ENCODE assay signal across 16 cellular contexts in the genomic region with DNA sequence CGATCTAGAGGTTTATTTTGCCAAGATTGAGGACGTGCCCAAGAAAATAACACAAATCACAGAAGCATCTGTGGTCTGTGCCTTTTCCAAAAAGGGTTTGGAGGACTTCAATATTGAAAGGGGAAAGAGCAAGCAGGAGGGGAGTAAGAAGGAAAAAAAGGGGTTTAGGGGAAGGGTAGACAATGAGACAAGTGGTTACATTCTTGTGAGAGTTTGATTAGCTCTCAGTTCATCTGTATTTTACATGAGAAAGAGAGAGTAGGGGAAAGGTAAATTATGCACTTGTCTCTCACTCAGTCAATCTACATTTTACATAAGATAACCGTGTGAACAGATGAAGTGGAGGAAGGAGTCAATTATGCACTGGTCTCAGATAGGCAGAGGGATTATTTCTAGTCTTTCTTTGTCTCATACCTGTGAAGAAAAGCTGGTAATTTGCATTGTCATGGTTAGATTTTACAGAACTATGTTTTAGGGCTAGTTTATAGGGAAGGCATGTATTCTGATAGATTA.
A peak's percentile ranks its signal among the peaks of the same experiment; 100 is the strongest.
DNase-seq lines count a peak whose midpoint lies in the region; ATAC-seq and TF ChIP-seq lines count a peak whose summit lies in the region.
"Had no signal": no experiment of that assay in that cellular context is flagged by ENCODE, and none has a peak within 500 bp of the region (broad histone marks: within the 10 kb centered on the region; RNA-seq: fewer than 3 reads in every experiment).

No MANE protein-coding gene starts in this region.

- no peak for TF ChIP-seq CTCF in GM23338 (conservative IDR thresholded peaks at IDR 0.05; ENCODE audit: low read depth in 2 of 2)
- no peak for TF ChIP-seq CTCF in endodermal cell (conservative IDR thresholded peaks at IDR 0.05)
- no peak for TF ChIP-seq CTCF in progenitor cell of endocrine pancreas (IDR thresholded peaks at IDR 0.05; ENCODE audit: unreplicated experiment)

- H3K36me3 ChIP-seq in GM23338 (ENCODE audit: insufficient read depth), result no peaks in the 10 kb centered on the region
- no peaks in the 10 kb centered on the region for H3K36me3 ChIP-seq in HUES64 (ENCODE audit: insufficient read depth, low read length)
- H3K36me3 ChIP-seq in endodermal cell (ENCODE audit: control insufficient read depth, insufficient read depth, low read length), result no peaks in the 10 kb centered on the region
- H3K36me3 ChIP-seq: BLaER1 treated with 17β-estradiol and CSF1 and Interleukin-3, amounts not matched to agents 10 nM and 100 nM had no signal

- H3K36me3 Mint-ChIP-seq in GM23338 (ENCODE audit: low read depth), result peaks cover 20% of the 10 kb centered on the region
- peaks cover 9% of the 10 kb centered on the region for H3K36me3 Mint-ChIP-seq in endodermal cell (ENCODE audit: low read depth)
- no peaks in the 10 kb centered on the region for H3K36me3 Mint-ChIP-seq in progenitor cell of endocrine pancreas (ENCODE audit: insufficient read depth)
- H3K36me3 Mint-ChIP-seq: CD8-positive, alpha-beta T cell had no signal

- H3K27me3 Mint-ChIP-seq in GM23338 (ENCODE audit: insufficient read depth, low read depth, poor library complexity) (no peaks in the 10 kb centered on the region), endodermal cell (ENCODE audit: insufficient read depth) (no peaks in the 10 kb centered on the region), progenitor cell of endocrine pancreas (no peaks in the 10 kb centered on the region)
- H3K27me3 Mint-ChIP-seq: B cell had no signal

- no peaks in the 10 kb centered on the region for H3F3A ChIP-seq in GM23338 (replicated peaks; ENCODE audit: low read depth)

- peaks cover 28% of the 10 kb centered on the region for H3K4me1 Mint-ChIP-seq in GM23338
- H3K4me1 Mint-ChIP-seq in endodermal cell, result peaks cover 24% of the 10 kb centered on the region
- H3K4me1 Mint-ChIP-seq in progenitor cell of endocrine pancreas (ENCODE audit: low read depth), result peaks cover 6% of the 10 kb centered on the region
- H3K4me1 Mint-ChIP-seq: B cell had no signal

- H3K4me1 ChIP-seq in GM23338 (ENCODE audit: insufficient read depth) (peaks cover 23% of the 10 kb centered on the region; the same call in 1 of the 2 replicates), HUES64 (ENCODE audit: insufficient read depth, low read length) (peaks cover 22% of the 10 kb centered on the region), endodermal cell (ENCODE audit: control insufficient read depth, insufficient read depth, low read length) (no peaks in the 10 kb centered on the region)
- H3K4me1 ChIP-seq: BLaER1 treated with 17β-estradiol and CSF1 and Interleukin-3, amounts not matched to agents 10 nM and 100 nM had no signal

- no peak overlapping the region; the same call in 1 of the 2 replicates for H3K4me2 ChIP-seq in GM23338
- H3K4me2 ChIP-seq: BLaER1 treated with 17β-estradiol and CSF1 and Interleukin-3, amounts not matched to agents 10 nM and 100 nM had no signal

- H3K9ac ChIP-seq in HUES64 (ENCODE audit: low read depth, low read length), result 0 out of 2 replicates have a peak overlapping the region, but pooled peaks have one; percentile 7
- H3K9ac ChIP-seq in endodermal cell (ENCODE audit: extremely low read depth, low read length, poor library complexity, severe bottlenecking), result no peak overlapping the region
- H3K9ac ChIP-seq: BLaER1 treated with 17β-estradiol and CSF1 and Interleukin-3, amounts not matched to agents 10 nM and 100 nM had no signal

- DNase-seq in GM23338 (ENCODE audit: low spot score) (peak; percentile 32), endodermal cell (no peak), progenitor cell of endocrine pancreas (ENCODE audit: low spot score, unreplicated experiment) (no peak), anterior cingulate cortex (lab: John Stamatoyannopoulos, UW) (no peak), NCI-H748 (lab: John Stamatoyannopoulos, UW; ENCODE audit: unreplicated experiment) (no peak)
- no peak for DNase-seq in activated naive CD4-positive, alpha-beta T cell treated with Interleukin-2 at 50 U/mL for 16 hours
- DNase-seq: 8988T; Calu3; CD8-positive, alpha-beta T cell; DMS79 treated with DMSO at 0.1 percent for 48 hours; GF-D8; HFFc6 had no signal

- H3K9me3 ChIP-seq in HUES64 (ENCODE audit: insufficient read depth, low read depth, low read length) (no peaks in the 10 kb centered on the region), endodermal cell (ENCODE audit: control insufficient read depth, low read length) (peaks cover 14% of the 10 kb centered on the region)

- H3K9me3 Mint-ChIP-seq in GM23338 (peaks cover 15% of the 10 kb centered on the region), endodermal cell (peaks cover 15% of the 10 kb centered on the region), progenitor cell of endocrine pancreas (ENCODE audit: low read depth) (peaks cover 6% of the 10 kb centered on the region)

- H3K27ac ChIP-seq in GM23338 (ENCODE audit: low read depth) (no peak overlapping the region), HUES64 (ENCODE audit: low read depth, low read length) (peak overlapping the region; percentile 46; the same call in 1 of the 2 replicates), endodermal cell (ENCODE audit: low read depth, low read length) (no peak overlapping the region)
- H3K27ac ChIP-seq: BLaER1 treated with 17β-estradiol and CSF1 and Interleukin-3, amounts not matched to agents 10 nM and 100 nM had no signal

- no peak overlapping the region for H2AFZ ChIP-seq in GM23338

- H3K27me3 ChIP-seq in GM23338 (ENCODE audit: insufficient read depth) (no peaks in the 10 kb centered on the region), HUES64 (ENCODE audit: insufficient read depth, low read length) (no peaks in the 10 kb centered on the region), endodermal cell (ENCODE audit: control insufficient read depth, insufficient read depth, low read length, poor library complexity, severe bottlenecking) (no peaks in the 10 kb centered on the region)
- H3K27me3 ChIP-seq: BLaER1 treated with 17β-estradiol and CSF1 and Interleukin-3, amounts not matched to agents 10 nM and 100 nM had no signal

- H4K20me1 ChIP-seq in GM23338 (replicated peaks; ENCODE audit: insufficient read depth), result no peaks in the 10 kb centered on the region
- H4K20me1 ChIP-seq: BLaER1 treated with 17β-estradiol and CSF1 and Interleukin-3, amounts not matched to agents 10 nM and 100 nM had no signal

- WGBS in HUES64, result 49% methylated on average over 3 of the region's 3 CpGs
- WGBS in endodermal cell (ENCODE audit: insufficient coverage in 1 of 2, insufficient read length in 1 of 2), 2 experiments, result 46 to 69% methylated on average over 2 to 3 of the region's 3 CpGs

- ATAC-seq in GM23338, result peak; percentile 85
- ATAC-seq: CD8-positive, alpha-beta T cell; HCT116 had no signal

- peak overlapping the region; percentile 92 for H3K27ac Mint-ChIP-seq in GM23338
- H3K27ac Mint-ChIP-seq in endodermal cell, result peak overlapping the region; percentile 52
- peak overlapping the region; percentile 1 for H3K27ac Mint-ChIP-seq in progenitor cell of endocrine pancreas
- H3K27ac Mint-ChIP-seq: B cell; CD8-positive, alpha-beta T cell; HFFc6 had no signal

- H3K4me3 Mint-ChIP-seq in GM23338 (peak overlapping the region; percentile 46), endodermal cell (no peak overlapping the region), progenitor cell of endocrine pancreas (ENCODE audit: low read depth) (no peak overlapping the region)
- H3K4me3 Mint-ChIP-seq: B cell; CD8-positive, alpha-beta T cell; HFFc6 had no signal

- H3K4me3 ChIP-seq in GM23338 (no peak overlapping the region), HUES64 (ENCODE audit: low read length) (no peak overlapping the region), endodermal cell (ENCODE audit: low read length) (no peak overlapping the region)
- H3K4me3 ChIP-seq: BLaER1 treated with 17β-estradiol and CSF1 and Interleukin-3, amounts not matched to agents 10 nM and 100 nM had no signal

- H3K9me2 ChIP-seq in GM23338 (ENCODE audit: insufficient read depth), result no peaks in the 10 kb centered on the region; the same call in 1 of the 2 replicates

- H3K79me2 ChIP-seq in GM23338 (replicated peaks; ENCODE audit: insufficient read depth), result no peaks in the 10 kb centered on the region

TF ChIP-seq in GM23338, 12 proteins besides CTCF, POLR2A, EP300 and RAD21 (continues in another document):
- no peak for TF ChIP-seq EZH2 (IDR thresholded peaks at IDR 0.05; ENCODE audit: low read depth, unreplicated experiment)
- no peak for TF ChIP-seq ZNF331 (CRISPR knock-in tag; IDR thresholded peaks at IDR 0.05; ENCODE audit: low read depth)
- TF ChIP-seq STAT1 (IDR thresholded peaks at IDR 0.05; ENCODE audit: unreplicated experiment), result no peak
- TF ChIP-seq EZH2phosphoT487 (IDR thresholded peaks at IDR 0.05; ENCODE audit: unreplicated experiment), result no peak
- TF ChIP-seq JUNB (IDR thresholded peaks at IDR 0.05; ENCODE audit: unreplicated experiment), result no peak
- no peak for TF ChIP-seq CREB1 (CRISPR knock-in tag; IDR thresholded peaks at IDR 0.05; ENCODE audit: low read depth)
- no peak for TF ChIP-seq NANOG (IDR thresholded peaks at IDR 0.05; ENCODE audit: borderline replicate concordance)
- TF ChIP-seq, protein P1, sequence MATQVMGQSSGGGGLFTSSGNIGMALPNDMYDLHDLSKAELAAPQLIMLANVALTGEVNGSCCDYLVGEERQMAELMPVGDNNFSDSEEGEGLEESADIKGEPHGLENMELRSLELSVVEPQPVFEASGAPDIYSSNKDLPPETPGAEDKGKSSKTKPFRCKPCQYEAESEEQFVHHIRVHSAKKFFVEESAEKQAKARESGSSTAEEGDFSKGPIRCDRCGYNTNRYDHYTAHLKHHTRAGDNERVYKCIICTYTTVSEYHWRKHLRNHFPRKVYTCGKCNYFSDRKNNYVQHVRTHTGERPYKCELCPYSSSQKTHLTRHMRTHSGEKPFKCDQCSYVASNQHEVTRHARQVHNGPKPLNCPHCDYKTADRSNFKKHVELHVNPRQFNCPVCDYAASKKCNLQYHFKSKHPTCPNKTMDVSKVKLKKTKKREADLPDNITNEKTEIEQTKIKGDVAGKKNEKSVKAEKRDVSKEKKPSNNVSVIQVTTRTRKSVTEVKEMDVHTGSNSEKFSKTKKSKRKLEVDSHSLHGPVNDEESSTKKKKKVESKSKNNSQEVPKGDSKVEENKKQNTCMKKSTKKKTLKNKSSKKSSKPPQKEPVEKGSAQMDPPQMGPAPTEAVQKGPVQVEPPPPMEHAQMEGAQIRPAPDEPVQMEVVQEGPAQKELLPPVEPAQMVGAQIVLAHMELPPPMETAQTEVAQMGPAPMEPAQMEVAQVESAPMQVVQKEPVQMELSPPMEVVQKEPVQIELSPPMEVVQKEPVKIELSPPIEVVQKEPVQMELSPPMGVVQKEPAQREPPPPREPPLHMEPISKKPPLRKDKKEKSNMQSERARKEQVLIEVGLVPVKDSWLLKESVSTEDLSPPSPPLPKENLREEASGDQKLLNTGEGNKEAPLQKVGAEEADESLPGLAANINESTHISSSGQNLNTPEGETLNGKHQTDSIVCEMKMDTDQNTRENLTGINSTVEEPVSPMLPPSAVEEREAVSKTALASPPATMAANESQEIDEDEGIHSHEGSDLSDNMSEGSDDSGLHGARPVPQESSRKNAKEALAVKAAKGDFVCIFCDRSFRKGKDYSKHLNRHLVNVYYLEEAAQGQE (IDR thresholded peaks at IDR 0.05; ENCODE audit: unreplicated experiment), result no peak

Comparison
In these comparisons a context has a peak if more than half of its experiments do, and no peak if none do; other contexts are left out.
1. H3K27ac Mint-ChIP-seq: peak in every context shown above with its lines; median percentile 92 in GM23338; 52 in endodermal cell; 1 in progenitor cell of endocrine pancreas.